ENCODE assay signal across 1 cellular context in the genomic region with DNA sequence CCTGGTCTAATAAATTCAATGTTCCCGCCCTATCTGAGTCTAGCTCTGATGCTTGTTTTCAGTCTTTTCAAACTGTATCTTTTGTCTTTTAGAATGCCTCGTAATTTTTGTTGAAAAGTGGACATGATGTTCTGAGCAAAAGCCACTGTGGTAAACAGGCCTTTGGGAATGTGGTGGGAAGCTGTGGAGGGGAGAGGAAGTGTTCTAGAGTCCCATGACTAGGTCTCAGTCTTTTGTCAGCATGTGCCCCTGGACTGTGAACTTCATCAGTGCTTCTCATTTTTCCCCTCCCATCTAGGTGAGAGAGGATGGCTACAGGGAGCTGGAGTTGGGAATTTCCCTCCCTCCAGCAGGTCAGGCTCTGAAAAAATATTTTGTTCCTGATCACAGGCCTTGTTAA.
TF ChIP-seq lines count a peak whose summit lies in the region.

No MANE protein-coding gene starts in this region.

TF ChIP-seq in HepG2, 621 proteins besides CTCF, POLR2A, EP300 and RAD21 (continued from another document):
- TF ChIP-seq, protein P1, sequence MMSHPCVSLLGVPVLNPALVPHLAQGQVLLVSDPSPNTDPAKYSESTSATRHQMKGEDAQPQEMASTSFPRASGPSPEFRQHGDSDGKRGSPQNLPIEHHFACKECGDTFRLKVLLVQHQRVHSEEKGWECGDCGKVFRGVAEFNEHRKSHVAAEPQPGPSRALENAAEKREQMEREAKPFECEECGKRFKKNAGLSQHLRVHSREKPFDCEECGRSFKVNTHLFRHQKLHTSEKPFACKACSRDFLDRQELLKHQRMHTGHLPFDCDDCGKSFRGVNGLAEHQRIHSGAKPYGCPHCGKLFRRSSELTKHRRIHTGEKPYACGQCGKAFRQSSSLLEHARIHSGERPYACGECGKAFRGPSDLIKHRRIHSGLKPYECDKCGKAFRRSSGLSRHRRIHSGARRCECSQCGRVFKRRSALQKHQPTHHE (CRISPR knock-in tag; IDR thresholded peaks at IDR 0.05; ENCODE audit: borderline replicate concordance): no peak
- TF ChIP-seq, protein P2, sequence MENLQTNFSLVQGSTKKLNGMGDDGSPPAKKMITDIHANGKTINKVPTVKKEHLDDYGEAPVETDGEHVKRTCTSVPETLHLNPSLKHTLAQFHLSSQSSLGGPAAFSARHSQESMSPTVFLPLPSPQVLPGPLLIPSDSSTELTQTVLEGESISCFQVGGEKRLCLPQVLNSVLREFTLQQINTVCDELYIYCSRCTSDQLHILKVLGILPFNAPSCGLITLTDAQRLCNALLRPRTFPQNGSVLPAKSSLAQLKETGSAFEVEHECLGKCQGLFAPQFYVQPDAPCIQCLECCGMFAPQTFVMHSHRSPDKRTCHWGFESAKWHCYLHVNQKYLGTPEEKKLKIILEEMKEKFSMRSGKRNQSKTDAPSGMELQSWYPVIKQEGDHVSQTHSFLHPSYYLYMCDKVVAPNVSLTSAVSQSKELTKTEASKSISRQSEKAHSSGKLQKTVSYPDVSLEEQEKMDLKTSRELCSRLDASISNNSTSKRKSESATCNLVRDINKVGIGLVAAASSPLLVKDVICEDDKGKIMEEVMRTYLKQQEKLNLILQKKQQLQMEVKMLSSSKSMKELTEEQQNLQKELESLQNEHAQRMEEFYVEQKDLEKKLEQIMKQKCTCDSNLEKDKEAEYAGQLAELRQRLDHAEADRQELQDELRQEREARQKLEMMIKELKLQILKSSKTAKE (CRISPR knock-in tag; IDR thresholded peaks at IDR 0.05; ENCODE audit: borderline replicate concordance): no peak
- peak; percentile 34; the same call in 1 of the 2 replicates for TF ChIP-seq RELA (CRISPR knock-in tag; IDR thresholded peaks at IDR 0.05)
- no peak for TF ChIP-seq ZNF713 (CRISPR knock-in tag; IDR thresholded peaks at IDR 0.05)
- TF ChIP-seq PHF21A (CRISPR knock-in tag; IDR thresholded peaks at IDR 0.05): no peak
- TF ChIP-seq, protein P3, sequence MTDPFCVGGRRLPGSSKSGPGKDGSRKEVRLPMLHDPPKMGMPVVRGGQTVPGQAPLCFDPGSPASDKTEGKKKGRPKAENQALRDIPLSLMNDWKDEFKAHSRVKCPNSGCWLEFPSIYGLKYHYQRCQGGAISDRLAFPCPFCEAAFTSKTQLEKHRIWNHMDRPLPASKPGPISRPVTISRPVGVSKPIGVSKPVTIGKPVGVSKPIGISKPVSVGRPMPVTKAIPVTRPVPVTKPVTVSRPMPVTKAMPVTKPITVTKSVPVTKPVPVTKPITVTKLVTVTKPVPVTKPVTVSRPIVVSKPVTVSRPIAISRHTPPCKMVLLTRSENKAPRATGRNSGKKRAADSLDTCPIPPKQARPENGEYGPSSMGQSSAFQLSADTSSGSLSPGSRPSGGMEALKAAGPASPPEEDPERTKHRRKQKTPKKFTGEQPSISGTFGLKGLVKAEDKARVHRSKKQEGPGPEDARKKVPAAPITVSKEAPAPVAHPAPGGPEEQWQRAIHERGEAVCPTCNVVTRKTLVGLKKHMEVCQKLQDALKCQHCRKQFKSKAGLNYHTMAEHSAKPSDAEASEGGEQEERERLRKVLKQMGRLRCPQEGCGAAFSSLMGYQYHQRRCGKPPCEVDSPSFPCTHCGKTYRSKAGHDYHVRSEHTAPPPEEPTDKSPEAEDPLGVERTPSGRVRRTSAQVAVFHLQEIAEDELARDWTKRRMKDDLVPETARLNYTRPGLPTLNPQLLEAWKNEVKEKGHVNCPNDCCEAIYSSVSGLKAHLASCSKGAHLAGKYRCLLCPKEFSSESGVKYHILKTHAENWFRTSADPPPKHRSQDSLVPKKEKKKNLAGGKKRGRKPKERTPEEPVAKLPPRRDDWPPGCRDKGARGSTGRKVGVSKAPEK (CRISPR knock-in tag; IDR thresholded peaks at IDR 0.05; ENCODE audit: borderline replicate concordance): no peak
- peak; percentile 50; the same call in 1 of the 2 replicates for TF ChIP-seq SALL1 (CRISPR knock-in tag; IDR thresholded peaks at IDR 0.05)
- peak; percentile 67 for TF ChIP-seq SP5 (CRISPR knock-in tag; IDR thresholded peaks at IDR 0.05; ENCODE audit: borderline replicate concordance, low read depth)
- TF ChIP-seq MAZ (IDR thresholded peaks at IDR 0.05; ENCODE audit: borderline replicate concordance, low read depth, low read length): no peak
- no peak for TF ChIP-seq MAZ (CRISPR knock-in tag; IDR thresholded peaks at IDR 0.05; ENCODE audit: low read depth)
- no peak for TF ChIP-seq EHMT2 (IDR thresholded peaks at IDR 0.05; ENCODE audit: borderline replicate concordance, low read depth, low read length)
- no peak for TF ChIP-seq HMGA1 (CRISPR knock-in tag; conservative IDR thresholded peaks at IDR 0.05)
- TF ChIP-seq PTBP1 (IDR thresholded peaks at IDR 0.05; ENCODE audit: low read depth, low read length, poor library complexity, severe bottlenecking): no peak
- no peak for TF ChIP-seq ATAD3A (CRISPR knock-in tag; IDR thresholded peaks at IDR 0.05)
- TF ChIP-seq, protein P4, sequence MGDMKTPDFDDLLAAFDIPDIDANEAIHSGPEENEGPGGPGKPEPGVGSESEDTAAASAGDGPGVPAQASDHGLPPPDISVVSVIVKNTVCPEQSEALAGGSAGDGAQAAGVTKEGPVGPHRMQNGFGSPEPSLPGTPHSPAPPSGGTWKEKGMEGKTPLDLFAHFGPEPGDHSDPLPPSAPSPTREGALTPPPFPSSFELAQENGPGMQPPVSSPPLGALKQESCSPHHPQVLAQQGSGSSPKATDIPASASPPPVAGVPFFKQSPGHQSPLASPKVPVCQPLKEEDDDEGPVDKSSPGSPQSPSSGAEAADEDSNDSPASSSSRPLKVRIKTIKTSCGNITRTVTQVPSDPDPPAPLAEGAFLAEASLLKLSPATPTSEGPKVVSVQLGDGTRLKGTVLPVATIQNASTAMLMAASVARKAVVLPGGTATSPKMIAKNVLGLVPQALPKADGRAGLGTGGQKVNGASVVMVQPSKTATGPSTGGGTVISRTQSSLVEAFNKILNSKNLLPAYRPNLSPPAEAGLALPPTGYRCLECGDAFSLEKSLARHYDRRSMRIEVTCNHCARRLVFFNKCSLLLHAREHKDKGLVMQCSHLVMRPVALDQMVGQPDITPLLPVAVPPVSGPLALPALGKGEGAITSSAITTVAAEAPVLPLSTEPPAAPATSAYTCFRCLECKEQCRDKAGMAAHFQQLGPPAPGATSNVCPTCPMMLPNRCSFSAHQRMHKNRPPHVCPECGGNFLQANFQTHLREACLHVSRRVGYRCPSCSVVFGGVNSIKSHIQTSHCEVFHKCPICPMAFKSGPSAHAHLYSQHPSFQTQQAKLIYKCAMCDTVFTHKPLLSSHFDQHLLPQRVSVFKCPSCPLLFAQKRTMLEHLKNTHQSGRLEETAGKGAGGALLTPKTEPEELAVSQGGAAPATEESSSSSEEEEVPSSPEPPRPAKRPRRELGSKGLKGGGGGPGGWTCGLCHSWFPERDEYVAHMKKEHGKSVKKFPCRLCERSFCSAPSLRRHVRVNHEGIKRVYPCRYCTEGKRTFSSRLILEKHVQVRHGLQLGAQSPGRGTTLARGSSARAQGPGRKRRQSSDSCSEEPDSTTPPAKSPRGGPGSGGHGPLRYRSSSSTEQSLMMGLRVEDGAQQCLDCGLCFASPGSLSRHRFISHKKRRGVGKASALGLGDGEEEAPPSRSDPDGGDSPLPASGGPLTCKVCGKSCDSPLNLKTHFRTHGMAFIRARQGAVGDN (CRISPR knock-in tag; IDR thresholded peaks at IDR 0.05): no peak
- no peak for TF ChIP-seq ZNF891 (CRISPR knock-in tag; IDR thresholded peaks at IDR 0.05)
- no peak for TF ChIP-seq ZNF569 (CRISPR knock-in tag; IDR thresholded peaks at IDR 0.05; ENCODE audit: borderline replicate concordance)
- TF ChIP-seq DNMT1 (CRISPR knock-in tag; IDR thresholded peaks at IDR 0.05): no peak
- TF ChIP-seq, protein P5, sequence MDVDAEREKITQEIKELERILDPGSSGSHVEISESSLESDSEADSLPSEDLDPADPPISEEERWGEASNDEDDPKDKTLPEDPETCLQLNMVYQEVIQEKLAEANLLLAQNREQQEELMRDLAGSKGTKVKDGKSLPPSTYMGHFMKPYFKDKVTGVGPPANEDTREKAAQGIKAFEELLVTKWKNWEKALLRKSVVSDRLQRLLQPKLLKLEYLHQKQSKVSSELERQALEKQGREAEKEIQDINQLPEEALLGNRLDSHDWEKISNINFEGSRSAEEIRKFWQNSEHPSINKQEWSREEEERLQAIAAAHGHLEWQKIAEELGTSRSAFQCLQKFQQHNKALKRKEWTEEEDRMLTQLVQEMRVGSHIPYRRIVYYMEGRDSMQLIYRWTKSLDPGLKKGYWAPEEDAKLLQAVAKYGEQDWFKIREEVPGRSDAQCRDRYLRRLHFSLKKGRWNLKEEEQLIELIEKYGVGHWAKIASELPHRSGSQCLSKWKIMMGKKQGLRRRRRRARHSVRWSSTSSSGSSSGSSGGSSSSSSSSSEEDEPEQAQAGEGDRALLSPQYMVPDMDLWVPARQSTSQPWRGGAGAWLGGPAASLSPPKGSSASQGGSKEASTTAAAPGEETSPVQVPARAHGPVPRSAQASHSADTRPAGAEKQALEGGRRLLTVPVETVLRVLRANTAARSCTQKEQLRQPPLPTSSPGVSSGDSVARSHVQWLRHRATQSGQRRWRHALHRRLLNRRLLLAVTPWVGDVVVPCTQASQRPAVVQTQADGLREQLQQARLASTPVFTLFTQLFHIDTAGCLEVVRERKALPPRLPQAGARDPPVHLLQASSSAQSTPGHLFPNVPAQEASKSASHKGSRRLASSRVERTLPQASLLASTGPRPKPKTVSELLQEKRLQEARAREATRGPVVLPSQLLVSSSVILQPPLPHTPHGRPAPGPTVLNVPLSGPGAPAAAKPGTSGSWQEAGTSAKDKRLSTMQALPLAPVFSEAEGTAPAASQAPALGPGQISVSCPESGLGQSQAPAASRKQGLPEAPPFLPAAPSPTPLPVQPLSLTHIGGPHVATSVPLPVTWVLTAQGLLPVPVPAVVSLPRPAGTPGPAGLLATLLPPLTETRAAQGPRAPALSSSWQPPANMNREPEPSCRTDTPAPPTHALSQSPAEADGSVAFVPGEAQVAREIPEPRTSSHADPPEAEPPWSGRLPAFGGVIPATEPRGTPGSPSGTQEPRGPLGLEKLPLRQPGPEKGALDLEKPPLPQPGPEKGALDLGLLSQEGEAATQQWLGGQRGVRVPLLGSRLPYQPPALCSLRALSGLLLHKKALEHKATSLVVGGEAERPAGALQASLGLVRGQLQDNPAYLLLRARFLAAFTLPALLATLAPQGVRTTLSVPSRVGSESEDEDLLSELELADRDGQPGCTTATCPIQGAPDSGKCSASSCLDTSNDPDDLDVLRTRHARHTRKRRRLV (CRISPR knock-in tag; IDR thresholded peaks at IDR 0.05): no peak
- TF ChIP-seq, protein P6, sequence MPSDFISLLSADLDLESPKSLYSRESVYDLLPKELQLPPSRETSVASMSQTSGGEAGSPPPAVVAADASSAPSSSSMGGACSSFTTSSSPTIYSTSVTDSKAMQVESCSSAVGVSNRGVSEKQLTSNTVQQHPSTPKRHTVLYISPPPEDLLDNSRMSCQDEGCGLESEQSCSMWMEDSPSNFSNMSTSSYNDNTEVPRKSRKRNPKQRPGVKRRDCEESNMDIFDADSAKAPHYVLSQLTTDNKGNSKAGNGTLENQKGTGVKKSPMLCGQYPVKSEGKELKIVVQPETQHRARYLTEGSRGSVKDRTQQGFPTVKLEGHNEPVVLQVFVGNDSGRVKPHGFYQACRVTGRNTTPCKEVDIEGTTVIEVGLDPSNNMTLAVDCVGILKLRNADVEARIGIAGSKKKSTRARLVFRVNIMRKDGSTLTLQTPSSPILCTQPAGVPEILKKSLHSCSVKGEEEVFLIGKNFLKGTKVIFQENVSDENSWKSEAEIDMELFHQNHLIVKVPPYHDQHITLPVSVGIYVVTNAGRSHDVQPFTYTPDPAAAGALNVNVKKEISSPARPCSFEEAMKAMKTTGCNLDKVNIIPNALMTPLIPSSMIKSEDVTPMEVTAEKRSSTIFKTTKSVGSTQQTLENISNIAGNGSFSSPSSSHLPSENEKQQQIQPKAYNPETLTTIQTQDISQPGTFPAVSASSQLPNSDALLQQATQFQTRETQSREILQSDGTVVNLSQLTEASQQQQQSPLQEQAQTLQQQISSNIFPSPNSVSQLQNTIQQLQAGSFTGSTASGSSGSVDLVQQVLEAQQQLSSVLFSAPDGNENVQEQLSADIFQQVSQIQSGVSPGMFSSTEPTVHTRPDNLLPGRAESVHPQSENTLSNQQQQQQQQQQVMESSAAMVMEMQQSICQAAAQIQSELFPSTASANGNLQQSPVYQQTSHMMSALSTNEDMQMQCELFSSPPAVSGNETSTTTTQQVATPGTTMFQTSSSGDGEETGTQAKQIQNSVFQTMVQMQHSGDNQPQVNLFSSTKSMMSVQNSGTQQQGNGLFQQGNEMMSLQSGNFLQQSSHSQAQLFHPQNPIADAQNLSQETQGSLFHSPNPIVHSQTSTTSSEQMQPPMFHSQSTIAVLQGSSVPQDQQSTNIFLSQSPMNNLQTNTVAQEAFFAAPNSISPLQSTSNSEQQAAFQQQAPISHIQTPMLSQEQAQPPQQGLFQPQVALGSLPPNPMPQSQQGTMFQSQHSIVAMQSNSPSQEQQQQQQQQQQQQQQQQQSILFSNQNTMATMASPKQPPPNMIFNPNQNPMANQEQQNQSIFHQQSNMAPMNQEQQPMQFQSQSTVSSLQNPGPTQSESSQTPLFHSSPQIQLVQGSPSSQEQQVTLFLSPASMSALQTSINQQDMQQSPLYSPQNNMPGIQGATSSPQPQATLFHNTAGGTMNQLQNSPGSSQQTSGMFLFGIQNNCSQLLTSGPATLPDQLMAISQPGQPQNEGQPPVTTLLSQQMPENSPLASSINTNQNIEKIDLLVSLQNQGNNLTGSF (CRISPR knock-in tag; IDR thresholded peaks at IDR 0.05): no peak
- no peak for TF ChIP-seq HMG20A (CRISPR knock-in tag; IDR thresholded peaks at IDR 0.05; ENCODE audit: borderline replicate concordance)
- peak; percentile 70 for TF ChIP-seq SAP130 (CRISPR knock-in tag; IDR thresholded peaks at IDR 0.05; ENCODE audit: low read depth)
- TF ChIP-seq ZNF563 (CRISPR knock-in tag; IDR thresholded peaks at IDR 0.05): no peak
TF ChIP-seq in HepG2: peak in this region for 40.
